ENCODE assay signal across 10 cellular contexts in the genomic region with DNA sequence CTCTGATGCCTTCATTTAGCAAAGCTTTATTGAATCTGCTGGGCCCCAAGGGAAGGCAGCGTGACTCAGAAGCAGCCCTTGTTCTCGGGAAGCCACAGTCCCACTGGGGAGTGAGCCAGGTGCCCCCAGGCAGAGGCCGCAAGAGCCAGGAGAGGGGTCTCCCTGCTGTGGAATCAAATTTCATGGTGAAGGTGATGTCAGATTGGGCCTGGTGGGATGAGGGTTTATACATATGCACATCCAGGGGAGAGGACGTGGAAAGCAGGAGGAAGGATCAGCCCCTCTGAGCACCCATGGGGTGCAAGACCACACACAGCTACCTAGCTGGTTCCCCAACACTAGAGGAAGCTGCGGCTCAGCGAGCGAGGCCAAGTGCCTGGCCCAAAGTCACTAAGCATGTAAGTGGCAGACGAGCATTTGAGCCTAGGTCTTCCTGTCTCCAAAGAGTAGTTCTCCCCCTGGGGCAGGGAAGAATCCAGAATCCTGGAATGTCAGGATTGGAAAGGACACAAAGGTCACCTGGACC. TPM values are rescaled to one million over a fixed set of nuclear protein-coding genes. Genes with fewer than 3 reads are reported as not detected.
A peak's percentile ranks its signal among the peaks of the same experiment; 100 is the strongest.
DNase-seq lines count a peak whose midpoint lies in the region; ATAC-seq and TF ChIP-seq lines count a peak whose summit lies in the region.
"Had no signal": no experiment of that assay in that cellular context is flagged by ENCODE, and none has a peak within 500 bp of the region (broad histone marks: within the 10 kb centered on the region; RNA-seq: fewer than 3 reads in every experiment).

No MANE protein-coding gene starts in this region.

- H3K27me3 Mint-ChIP-seq in chondrocyte (ENCODE audit: low read depth) = no peaks in the 10 kb centered on the region
- H3K27me3 Mint-ChIP-seq in osteocyte (ENCODE audit: unreplicated experiment) = no peaks in the 10 kb centered on the region

- H3K4me3 Mint-ChIP-seq in chondrocyte (ENCODE audit: unreplicated experiment) (no peak overlapping the region), osteocyte (ENCODE audit: unreplicated experiment) (peak overlapping the region; percentile 82)

- H3K4me1 Mint-ChIP-seq in chondrocyte (ENCODE audit: low read depth) (peaks cover 22% of the 10 kb centered on the region), osteocyte (ENCODE audit: unreplicated experiment) (peaks cover 30% of the 10 kb centered on the region)

- TF ChIP-seq CTCF in chondrocyte (IDR thresholded peaks at IDR 0.05) = no peak
- TF ChIP-seq CTCF in osteocyte (IDR thresholded peaks at IDR 0.05) = no peak

- H3K27ac Mint-ChIP-seq in chondrocyte (ENCODE audit: unreplicated experiment) = peak overlapping the region; percentile 37
- peak overlapping the region; percentile 56 for H3K27ac Mint-ChIP-seq in osteocyte (ENCODE audit: unreplicated experiment)

- DNase-seq in GF-D8 (lab: John Stamatoyannopoulos, UW) = peak; percentile 30
- DNase-seq in M059J (ENCODE audit: low read depth) = peak; percentile 85
- DNase-seq in chondrocyte (ENCODE audit: low spot score) = no peak
- no peak for DNase-seq in osteocyte (ENCODE audit: extremely low spot score, unreplicated experiment)
- DNase-seq in HT-29 (ENCODE audit: low spot score) = no peak
- DNase-seq in stimulated activated naive CD4-positive, alpha-beta T cell treated with Interleukin-2 at 50 U/mL for 16 hours (lab: John Stamatoyannopoulos, UW) = no peak
- DNase-seq in HuH-7.5 (ENCODE audit: low spot score) = no peak
- DNase-seq: effector memory CD4-positive, alpha-beta T cell; T-helper 9 cell had no signal

- H3K36me3 Mint-ChIP-seq in chondrocyte (ENCODE audit: low read depth) (no peaks in the 10 kb centered on the region), osteocyte (ENCODE audit: unreplicated experiment) (no peaks in the 10 kb centered on the region)

- H3K9me3 Mint-ChIP-seq in chondrocyte (ENCODE audit: low read depth) = no peaks in the 10 kb centered on the region
- no peaks in the 10 kb centered on the region for H3K9me3 Mint-ChIP-seq in osteocyte (ENCODE audit: unreplicated experiment)

- ATAC-seq in HG03442 (IDR thresholded peaks at IDR 0.05; ENCODE audit: unreplicated experiment) = no peak

RNA-seq across cellular contexts. Expression of a gene that starts 2.0 kb away (rescaled TPM):
- total RNA-seq in M059J (2014; rRNA removed; shearing (Covaris generic)) = 13.6 and 14.9 TPM in 2 replicates
- 15.0 to 18.4 TPM (median 16.5 TPM) in 3 replicates for total RNA-seq in chondrocyte
- 24.0 and 26.6 TPM in 2 replicates for total RNA-seq in osteocyte
- not detected in 2 replicates for total RNA-seq in HT-29 (2014; rRNA removed; shearing (Covaris generic))

RNA-seq across cellular contexts. Expression of a gene that starts 32.3 kb away (rescaled TPM):
- total RNA-seq in M059J (2014; rRNA removed; shearing (Covaris generic)) = 627 and 755 TPM in 2 replicates
- total RNA-seq in chondrocyte = 1,302 to 1,415 TPM (median 1,326 TPM) in 3 replicates
- 1,770 and 1,792 TPM in 2 replicates for total RNA-seq in osteocyte
- 2,060 and 2,152 TPM in 2 replicates for total RNA-seq in HT-29 (2014; rRNA removed; shearing (Covaris generic))

RNA-seq across cellular contexts. Expression of a gene that starts 47.8 kb away (rescaled TPM):
- total RNA-seq in M059J (2014; rRNA removed; shearing (Covaris generic)) = 9.0 and 16.1 TPM in 2 replicates
- 17.1 to 24.5 TPM (median 21.3 TPM) in 3 replicates for total RNA-seq in chondrocyte
- total RNA-seq in osteocyte = 30.6 and 30.7 TPM in 2 replicates
- total RNA-seq in HT-29 (2014; rRNA removed; shearing (Covaris generic)) = 14.0 and 16.7 TPM in 2 replicates

Comparison
In these comparisons a context has a peak if more than half of its experiments do, and no peak if none do; other contexts are left out.
1. DNase-seq: peak in GF-D8 (single experiment) and M059J (single experiment); none in chondrocyte (single experiment), osteocyte (single experiment), HT-29 (single experiment), stimulated activated naive CD4-positive, alpha-beta T cell treated with Interleukin-2 at 50 U/mL for 16 hours (single experiment) and HuH-7.5 (single experiment).
2. RNA of a gene that starts 2.0 kb away (total RNA-seq): 24.0 to 26.6 TPM in osteocyte, 15.0 to 18.4 TPM in chondrocyte and 13.6 to 14.9 TPM in M059J; not detected in HT-29; every median in the first group is over 10 times any median in the second.